ENCODE assay signal across 20 cellular contexts in the genomic region with DNA sequence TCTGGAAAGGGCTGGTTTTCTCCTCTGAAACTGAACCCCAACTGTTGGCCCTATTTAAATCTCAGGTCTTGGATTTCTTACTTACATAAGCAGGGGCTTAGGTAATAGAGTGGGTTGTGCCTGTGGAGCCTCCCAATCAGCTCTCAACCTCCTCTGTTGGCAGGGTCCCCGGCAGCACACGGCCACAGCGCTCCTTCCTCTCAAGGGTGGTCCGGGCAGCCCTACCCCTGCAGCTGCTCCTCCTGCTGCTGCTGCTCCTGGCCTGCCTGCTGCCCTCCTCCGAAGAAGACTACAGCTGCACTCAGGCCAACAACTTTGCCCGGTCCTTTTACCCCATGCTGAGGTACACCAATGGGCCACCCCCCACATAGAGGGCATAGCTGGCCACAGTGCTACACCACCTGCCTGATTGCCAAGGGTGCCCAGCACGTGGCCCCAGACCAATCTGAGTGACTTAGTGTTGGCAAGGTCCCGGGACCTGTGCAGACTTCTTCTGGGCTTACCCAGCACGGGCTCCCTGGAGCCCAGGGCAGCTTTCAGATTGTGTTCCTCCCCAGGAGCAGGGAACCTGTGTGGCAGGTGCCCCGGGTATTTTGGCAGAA.
A peak's percentile ranks its signal among the peaks of the same experiment; 100 is the strongest.
DNase-seq lines count a peak whose midpoint lies in the region; ATAC-seq and TF ChIP-seq lines count a peak whose summit lies in the region.
"Had no signal": no experiment of that assay in that cellular context is flagged by ENCODE, and none has a peak within 500 bp of the region (broad histone marks: within the 10 kb centered on the region; RNA-seq: fewer than 3 reads in every experiment).

No MANE protein-coding gene starts in this region.

- peaks cover 0 to 100% (median 92%) of the 10 kb centered on the region in 9 donors for H3K36me3 ChIP-seq in heart left ventricle
- H3K36me3 ChIP-seq in right atrium auricular region: peaks cover 90% of the 10 kb centered on the region
- peaks cover 99% of the 10 kb centered on the region for H3K36me3 ChIP-seq in left ventricle myocardium inferior
- peaks cover 9 to 100% of the 10 kb centered on the region in 2 donors for H3K36me3 ChIP-seq in psoas muscle (ENCODE audit: insufficient read depth in 1 of 2, low read depth in 1 of 2)
- H3K36me3 ChIP-seq in H7 (replicated peaks; ENCODE audit: control insufficient read depth, insufficient read depth, low read length): peaks cover 24% of the 10 kb centered on the region

- H3K4me1 ChIP-seq in heart left ventricle (peaks cover 0 to 33% (median 5%) of the 10 kb centered on the region in 12 donors), right atrium auricular region (peaks cover 0 to 12% of the 10 kb centered on the region in 2 donors), left ventricle myocardium inferior (peaks cover 53% of the 10 kb centered on the region), psoas muscle (peaks cover 41% of the 10 kb centered on the region)

- WGBS in heart left ventricle, 4 donors: 61 to 79% (median 69%) methylated on average over 10 of the region's 10 CpGs
- 27 to 49% (median 40%) methylated on average over 10 of the region's 10 CpGs for WGBS in psoas muscle, 3 donors

- H3K27ac ChIP-seq in heart left ventricle: peak overlapping the region in 8 of 12 donors; percentile 8 to 65 (median 31)
- H3K27ac ChIP-seq in right atrium auricular region: no peak overlapping the region
- H3K27ac ChIP-seq in left ventricle myocardium inferior (replicated peaks): peak overlapping the region; percentile 94
- peak overlapping the region; percentile 90 for H3K27ac ChIP-seq in psoas muscle
- H3K27ac ChIP-seq: KMS-11, SK-N-MC had no signal

- ATAC-seq in heart left ventricle (peak; percentile 28 to 66 (median 48)), psoas muscle (peak; percentile 32 to 69 (median 61))
- ATAC-seq: HCT116 had no signal

- intact Hi-C loops in heart left ventricle (cut with DNase I) (no loop called here), left ventricle myocardium inferior (cut with micrococcal nuclease) (no loop called here), psoas muscle (cut with DNase I) (no loop called here)

- no peak for TF ChIP-seq POLR2A in heart left ventricle (IDR thresholded peaks at IDR 0.05)

- TF ChIP-seq CTCF in heart left ventricle (IDR thresholded peaks at IDR 0.05) (no peak), right atrium auricular region (IDR thresholded peaks at IDR 0.05) (no peak), left ventricle myocardium inferior (IDR thresholded peaks at IDR 0.05; ENCODE audit: borderline replicate concordance) (no peak), psoas muscle (IDR thresholded peaks at IDR 0.05) (no peak)

- DNase-seq in heart left ventricle (peak in 1 of 5 donors; percentile 46), right atrium auricular region (ENCODE audit: low spot score) (no peak), left ventricle myocardium inferior (peak; percentile 30), psoas muscle (peak in 1 of 2 donors; percentile 63), hypothalamus (lab: John Stamatoyannopoulos, UW) (no peak), H7 (no peak), NCI-H774 (lab: John Stamatoyannopoulos, UW) (no peak)
- DNase-seq: AML-193, DMS53, GDM1, GOT3, IMR-90, NCI-H1694, NCI-H2081 treated with DMSO at 0.1 percent for 48 hours, NCI-H2171 treated with DMSO at 0.1 percent for 48 hours, NCI-H524 treated with DMSO at 0.1 percent for 48 hours, OCI-M1 had no signal

- H3K4me3 ChIP-seq in heart left ventricle: no peak overlapping the region
- no peak overlapping the region for H3K4me3 ChIP-seq in right atrium auricular region
- no peak overlapping the region for H3K4me3 ChIP-seq in left ventricle myocardium inferior
- H3K4me3 ChIP-seq in psoas muscle: peak overlapping the region; percentile 13
- no peak overlapping the region for H3K4me3 ChIP-seq in H7 (ENCODE audit: insufficient read depth, low read depth, low read length)
- H3K4me3 ChIP-seq: SK-N-MC had no signal

- H3K9me3 ChIP-seq in heart left ventricle (no peaks in the 10 kb centered on the region), right atrium auricular region (no peaks in the 10 kb centered on the region), left ventricle myocardium inferior (replicated peaks) (no peaks in the 10 kb centered on the region), psoas muscle (no peaks in the 10 kb centered on the region)

- H3K27me3 ChIP-seq in heart left ventricle (no peaks in the 10 kb centered on the region), right atrium auricular region (no peaks in the 10 kb centered on the region), left ventricle myocardium inferior (ENCODE audit: low read depth) (no peaks in the 10 kb centered on the region), psoas muscle (ENCODE audit: insufficient read depth in 3 of 3, low read length in 2 of 3) (no peaks in the 10 kb centered on the region), H7 (ENCODE audit: control insufficient read depth, insufficient read depth, low read length) (no peaks in the 10 kb centered on the region)

Comparison
In these comparisons a context has a peak if more than half of its experiments do, and no peak if none do; other contexts are left out.
1. H3K27ac ChIP-seq: peak in heart left ventricle (8 of 12), left ventricle myocardium inferior (single experiment) and psoas muscle (single experiment); none in right atrium auricular region (0 of 2).